17 cellular contexts compared by ENCODE assay signal in genomic region chr15:53869044-53869805, GRCh38.
DNase-seq lines count a peak whose midpoint lies in the region; ATAC-seq, FAIRE-seq and TF ChIP-seq lines count a peak whose summit lies in the region.
"Had no signal": no experiment of that assay in that cellular context is flagged by ENCODE, and none has a peak within 500 bp of the region (broad histone marks: within the 10 kb centered on the region; RNA-seq: fewer than 3 reads in every experiment).

No MANE protein-coding gene starts in this region.

- H3K27me3 ChIP-seq in endodermal cell (ENCODE audit: control insufficient read depth, insufficient read depth, low read length, poor library complexity, severe bottlenecking) (no peaks in the 10 kb centered on the region), small intestine (ENCODE audit: control insufficient read depth in 2 of 2, insufficient read depth in 2 of 2, low read length in 2 of 2) (no peaks in the 10 kb centered on the region), prostate gland (replicated peaks; ENCODE audit: insufficient read depth) (no peaks in the 10 kb centered on the region)
- H3K27me3 ChIP-seq: SJCRH30 had no signal

- ATAC-seq in A549 (peak; percentile 76 to 91), GM18517 (IDR thresholded peaks at IDR 0.05; ENCODE audit: unreplicated experiment) (no peak), HG03135 (IDR thresholded peaks at IDR 0.05; ENCODE audit: unreplicated experiment) (no peak)
- ATAC-seq: activated naive CD8-positive, alpha-beta T cell treated with anti-CD3 and anti-CD28 coated beads, Interleukin-2, amount 50 U/mL, for 24 hours; stimulated activated naive CD8-positive, alpha-beta T cell treated with anti-CD3 and anti-CD28 coated beads, Interleukin-15, amount 100 ng/mL, for 72 hours had no signal

- no TSS peak for BruUV-seq in OCI-LY7 (replicated peaks; lab: Mats Ljungman, UMichigan)

- H3K27me3 Mint-ChIP-seq in endodermal cell (ENCODE audit: insufficient read depth), result peaks cover 8% of the 10 kb centered on the region
- H3K27me3 Mint-ChIP-seq: B cell; stimulated activated naive CD8-positive, alpha-beta T cell treated with anti-CD3 and anti-CD28 coated beads, Interleukin-15, amount 100 ng/mL, for 72 hours had no signal

- FAIRE-seq in A549 (lab: Jason Lieb, UNC) (no peak), small intestine (lab: Jason Lieb, UNC) (no peak)

- TF ChIP-seq CTCF in A549 (IDR thresholded peaks at IDR 0.05), result no peak
- peak; percentile 8 for TF ChIP-seq CTCF in GM13977 (IDR thresholded peaks at IDR 0.05; ENCODE audit: extremely low read depth, insufficient read depth, missing control alignments)
- peak; percentile 49 for TF ChIP-seq CTCF in OCI-LY7 (conservative IDR thresholded peaks at IDR 0.05; ENCODE audit: low read length)
- TF ChIP-seq CTCF in endodermal cell (conservative IDR thresholded peaks at IDR 0.05), result peak; percentile 49
- TF ChIP-seq CTCF in prostate gland (IDR thresholded peaks at IDR 0.05), result no peak

- peaks cover 16% of the 10 kb centered on the region for H3K4me1 ChIP-seq in A549
- H3K4me1 ChIP-seq in OCI-LY7 (ENCODE audit: insufficient read depth, low read length, poor library complexity, severe bottlenecking), result no peaks in the 10 kb centered on the region
- H3K4me1 ChIP-seq in endodermal cell (ENCODE audit: control insufficient read depth, insufficient read depth, low read length), result no peaks in the 10 kb centered on the region
- no peaks in the 10 kb centered on the region for H3K4me1 ChIP-seq in small intestine (ENCODE audit: control insufficient read depth in 2 of 2, insufficient read depth in 1 of 2, low read depth in 1 of 2, low read length in 1 of 2)
- no peaks in the 10 kb centered on the region for H3K4me1 ChIP-seq in prostate gland (replicated peaks)
- H3K4me1 ChIP-seq: SJCRH30 had no signal

- H3K4me3 Mint-ChIP-seq in endodermal cell, result no peak overlapping the region
- H3K4me3 Mint-ChIP-seq: activated naive CD8-positive, alpha-beta T cell treated with anti-CD3 and anti-CD28 coated beads, Interleukin-2, amount 50 U/mL, for 24 hours; B cell; immature natural killer cell; stimulated activated naive CD8-positive, alpha-beta T cell treated with anti-CD3 and anti-CD28 coated beads, Interleukin-15, amount 100 ng/mL, for 72 hours had no signal

- intact Hi-C loops in OCI-LY7 (cut with micrococcal nuclease; ENCODE audit: unreplicated experiment), result no loop called here
- intact Hi-C loops in prostate gland (cut with DNase I), result no loop called here

- no peak for TF ChIP-seq EP300 in A549 (IDR thresholded peaks at IDR 0.05)

- no peaks in the 10 kb centered on the region for H3K9me2 ChIP-seq in OCI-LY7 (ENCODE audit: insufficient read depth, low read length)

- POLR2A ChIA-PET in A549 (lab: Yijun Ruan, JAX), result no interaction called here
- POLR2A ChIA-PET in OCI-LY7 (lab: Charles Lee), result interaction anchor here (0.6 to 0.7 kb wide), 2 partner anchors 271 to 1171 kb away, joined by 3 read pairs; no protein-coding TSS in a partner anchor

- no peaks in the 10 kb centered on the region for H3K36me3 ChIP-seq in OCI-LY7 (ENCODE audit: insufficient read depth, low read length)
- H3K36me3 ChIP-seq in endodermal cell (ENCODE audit: control insufficient read depth, insufficient read depth, low read length), result no peaks in the 10 kb centered on the region
- no peaks in the 10 kb centered on the region for H3K36me3 ChIP-seq in small intestine (ENCODE audit: control insufficient read depth in 2 of 2, insufficient read depth in 2 of 2, low read length in 2 of 2)
- no peaks in the 10 kb centered on the region for H3K36me3 ChIP-seq in prostate gland
- H3K36me3 ChIP-seq: SJCRH30 had no signal

- CTCF ChIA-PET in A549 (lab: Yijun Ruan, JAX) (interaction anchor here (0.6 kb wide), 1 partner anchor 13 kb away, joined by 3 read pairs; no protein-coding TSS in a partner anchor), OCI-LY7 (lab: Charles Lee; ENCODE audit: unreplicated experiment) (no interaction called here)

- in situ Hi-C loops in GM13977 (cut with MboI; ENCODE audit: low pct_unique_long_range_greater_than_20kb, low sequenced_read_pairs, unreplicated experiment), result no loop called here

- H3K9me3 ChIP-seq in A549 (no peaks in the 10 kb centered on the region), OCI-LY7 (ENCODE audit: low read length) (no peaks in the 10 kb centered on the region), endodermal cell (ENCODE audit: control insufficient read depth, low read length) (peaks cover 24% of the 10 kb centered on the region), small intestine (ENCODE audit: control insufficient read depth, low read depth) (no peaks in the 10 kb centered on the region), prostate gland (no peaks in the 10 kb centered on the region)
- H3K9me3 ChIP-seq: SJCRH30 had no signal

- whole genome bisulfite sequencing in A549 (ENCODE audit: missing lambda C conversion rate), result 43% methylated on average over 7 of the region's 7 CpGs
- 88 to 93% methylated on average over 5 to 6 of the region's 7 CpGs for WGBS in endodermal cell (ENCODE audit: insufficient coverage in 1 of 2, insufficient read length in 1 of 2), 2 experiments
- WGBS in small intestine, 3 donors, result 88 to 90% (median 90%) methylated on average over 7 of the region's 7 CpGs
- 92% methylated on average over 7 of the region's 7 CpGs for WGBS in prostate gland

- peaks cover 76% of the 10 kb centered on the region for H3K36me3 Mint-ChIP-seq in endodermal cell (ENCODE audit: low read depth)
- H3K36me3 Mint-ChIP-seq: immature natural killer cell had no signal

- H3K27ac ChIP-seq in A549 (no peak overlapping the region), OCI-LY7 (ENCODE audit: low read depth, low read length, poor library complexity, severe bottlenecking) (no peak overlapping the region), endodermal cell (ENCODE audit: low read depth, low read length) (no peak overlapping the region), small intestine (ENCODE audit: low read depth in 1 of 2, low read length in 1 of 2) (no peak overlapping the region), prostate gland (no peak overlapping the region)
- H3K27ac ChIP-seq: SJCRH30, VCaP had no signal

- peak in 1 of 2 experiments; percentile 29; a peak in 1 of 5 replicates for TF ChIP-seq RAD21 in A549 (conservative IDR thresholded peaks at IDR 0.05 in 1 of 2, IDR thresholded peaks at IDR 0.05 in 1 of 2)

- TF ChIP-seq POLR2A in A549 (IDR thresholded peaks at IDR 0.05; ENCODE audit: low read length) (no peak), prostate gland (IDR thresholded peaks at IDR 0.05) (no peak)

- DNase-seq in A549 (ENCODE audit: low read depth in 1 of 2, low spot score in 1 of 2) (peak; percentile 16 to 61), GM13977 (ENCODE audit: low spot score) (no peak), OCI-LY7 (ENCODE audit: low spot score) (no peak), endodermal cell (peak; percentile 63), small intestine (no peak), prostate gland (ENCODE audit: low spot score) (no peak)
- DNase-seq: activated naive CD8-positive, alpha-beta T cell treated with anti-CD3 and anti-CD28 coated beads, Interleukin-2, amount 50 U/mL, for 24 hours; cortex of kidney; immature natural killer cell; NCI-H1092; NCI-H2227 treated with DMSO at 0.1 percent for 48 hours; stimulated activated naive CD8-positive, alpha-beta T cell treated with anti-CD3 and anti-CD28 coated beads, Interleukin-15, amount 100 ng/mL, for 72 hours had no signal

- H3K27ac Mint-ChIP-seq in endodermal cell, result no peak overlapping the region
- H3K27ac Mint-ChIP-seq: activated naive CD8-positive, alpha-beta T cell treated with anti-CD3 and anti-CD28 coated beads, Interleukin-2, amount 50 U/mL, for 24 hours; B cell; immature natural killer cell; stimulated activated naive CD8-positive, alpha-beta T cell treated with anti-CD3 and anti-CD28 coated beads, Interleukin-15, amount 100 ng/mL, for 72 hours had no signal

- H4K20me1 ChIP-seq in OCI-LY7 (ENCODE audit: insufficient read depth, low read length), result no peaks in the 10 kb centered on the region

- H3K79me2 ChIP-seq in OCI-LY7 (ENCODE audit: insufficient read depth, low read depth, low read length), result no peaks in the 10 kb centered on the region

- H3K4me1 Mint-ChIP-seq in endodermal cell, result no peaks in the 10 kb centered on the region
- H3K4me1 Mint-ChIP-seq: activated naive CD8-positive, alpha-beta T cell treated with anti-CD3 and anti-CD28 coated beads, Interleukin-2, amount 50 U/mL, for 24 hours; B cell; immature natural killer cell; stimulated activated naive CD8-positive, alpha-beta T cell treated with anti-CD3 and anti-CD28 coated beads, Interleukin-15, amount 100 ng/mL, for 72 hours had no signal

- H2AFZ ChIP-seq in OCI-LY7 (ENCODE audit: low read length), result no peak overlapping the region

- H3K9ac ChIP-seq in endodermal cell (ENCODE audit: extremely low read depth, low read length, poor library complexity, severe bottlenecking), result no peak overlapping the region

- H3K9me3 Mint-ChIP-seq in endodermal cell, result peaks cover 31% of the 10 kb centered on the region

- H3K4me2 ChIP-seq in A549, result peak overlapping the region; percentile 40
- H3K4me2 ChIP-seq in OCI-LY7 (ENCODE audit: low read length), result no peak overlapping the region

- no peak overlapping the region for H3K4me3 ChIP-seq in A549
- H3K4me3 ChIP-seq in OCI-LY7 (ENCODE audit: low read depth, low read length, poor library complexity, severe bottlenecking), result no peak overlapping the region
- peak overlapping the region; percentile 31 for H3K4me3 ChIP-seq in endodermal cell (ENCODE audit: low read length)
- no peak overlapping the region for H3K4me3 ChIP-seq in small intestine (ENCODE audit: low read depth in 1 of 2, low read length in 2 of 2)
- H3K4me3 ChIP-seq in prostate gland, result no peak overlapping the region
- H3K4me3 ChIP-seq: SJCRH30 had no signal

Comparison
In these comparisons a context has a peak if more than half of its experiments do, and no peak if none do; other contexts are left out.
1. ATAC-seq: peak in A549 (2 of 2); none in GM18517 (single experiment) and HG03135 (single experiment).
2. DNase-seq: peak in A549 (2 of 2) and endodermal cell (single experiment); none in GM13977 (single experiment), OCI-LY7 (single experiment), small intestine (single experiment) and prostate gland (single experiment).
3. CTCF ChIP-seq: peak in GM13977 (single experiment), OCI-LY7 (single experiment) and endodermal cell (single experiment); none in A549 (single experiment) and prostate gland (0 of 4).